In the genomic region with DNA sequence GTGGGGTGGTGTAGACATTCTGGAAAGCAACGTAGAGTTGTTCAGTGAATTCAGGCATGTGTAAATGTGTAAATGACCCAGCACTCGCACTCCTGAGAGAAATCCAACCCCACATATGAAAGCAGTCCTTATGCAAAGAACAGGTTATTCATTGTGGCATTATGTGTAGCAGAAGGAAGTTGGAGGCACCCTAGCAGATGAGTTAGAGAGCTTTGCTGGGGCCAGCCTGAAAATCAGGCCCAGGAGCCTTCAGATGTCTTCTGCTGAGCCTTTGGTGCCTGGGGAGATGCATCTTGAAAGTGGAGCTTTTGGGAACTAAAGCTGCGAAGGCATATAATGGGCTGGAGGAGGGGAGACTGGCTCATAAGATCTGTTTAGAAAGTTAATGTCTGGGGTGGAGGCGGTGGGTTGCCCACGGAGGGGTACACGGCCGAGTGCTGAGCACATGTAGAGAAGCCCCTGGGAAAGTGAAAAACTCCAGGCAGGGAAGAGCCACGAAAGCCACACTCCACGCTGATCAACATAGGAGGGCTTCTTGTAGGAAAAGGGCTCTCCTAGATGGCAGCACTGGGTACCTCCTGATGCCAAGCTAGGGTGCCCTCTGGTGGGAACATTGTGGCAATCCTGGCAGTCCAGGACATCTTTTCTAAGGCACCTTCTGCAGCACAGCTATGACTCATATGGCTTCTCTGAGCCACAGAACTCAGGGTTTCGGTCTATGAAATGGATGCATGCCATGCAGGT, we compare ENCODE assay signal across 8 cellular contexts. TPM values are rescaled to one million over a fixed set of nuclear protein-coding genes. Genes with fewer than 3 reads are reported as not detected.
A peak's percentile ranks its signal among the peaks of the same experiment; 100 is the strongest.
DNase-seq lines count a peak whose midpoint lies in the region; ATAC-seq and TF ChIP-seq lines count a peak whose summit lies in the region.

No MANE protein-coding gene starts in this region.

- intact Hi-C loops in testis (cut with DNase I; ENCODE audit: low total_unique reads): loop anchor here (5.0 kb wide), 1 partner anchor 175 kb away; no protein-coding TSS in a partner anchor

- peak; percentile 86 to 100 for TF ChIP-seq CTCF in GM23338 (conservative IDR thresholded peaks at IDR 0.05; ENCODE audit: low read depth in 2 of 2)
- peak; percentile 98 for TF ChIP-seq CTCF in LNCAP (IDR thresholded peaks at IDR 0.05)
- TF ChIP-seq CTCF in testis (IDR thresholded peaks at IDR 0.05): peak in 2 of 3 experiments; percentile 46 to 57

- H3K4me3 Mint-ChIP-seq in GM23338: no peak overlapping the region

- ATAC-seq in GM23338: peak; percentile 97

- peaks cover 7% of the 10 kb centered on the region; the same call in 2 of the 3 replicates for H3K4me1 Mint-ChIP-seq in GM23338

- no peaks in the 10 kb centered on the region for H3K9me3 ChIP-seq in testis

- no peaks in the 10 kb centered on the region for H3K9me2 ChIP-seq in GM23338 (ENCODE audit: insufficient read depth)

- H3K27ac ChIP-seq in GM23338 (ENCODE audit: low read depth): no peak overlapping the region
- H3K27ac ChIP-seq in testis: no peak overlapping the region

- DNase-seq in Daoy (ENCODE audit: low read depth): peak; percentile 95
- peak; percentile 90 for DNase-seq in GM23338 (ENCODE audit: low spot score)
- peak; percentile 96 for DNase-seq in RKO (ENCODE audit: low spot score)
- peak; percentile 64 for DNase-seq in activated T-helper 1 cell treated with Interleukin-2 at 50 U/mL for 16 hours (ENCODE audit: low read depth)
- DNase-seq in fibroblast of the conjunctiva (ENCODE audit: low read depth): peak; percentile 89
- DNase-seq in non-pigmented ciliary epithelial cell (ENCODE audit: low read depth): peak; percentile 71
- DNase-seq in testis: peak; percentile 83

- H3K36me3 ChIP-seq in GM23338 (ENCODE audit: insufficient read depth) (no peaks in the 10 kb centered on the region), testis (ENCODE audit: low read depth, missing control alignments) (no peaks in the 10 kb centered on the region)

- no peaks in the 10 kb centered on the region for H3K4me1 ChIP-seq in GM23338 (ENCODE audit: insufficient read depth)
- H3K4me1 ChIP-seq in testis: no peaks in the 10 kb centered on the region

- no peaks in the 10 kb centered on the region for H3K36me3 Mint-ChIP-seq in GM23338 (ENCODE audit: low read depth)

- no peaks in the 10 kb centered on the region for H3K79me2 ChIP-seq in GM23338 (replicated peaks; ENCODE audit: insufficient read depth)

- H4K20me1 ChIP-seq in GM23338 (replicated peaks; ENCODE audit: insufficient read depth): no peaks in the 10 kb centered on the region

- no peaks in the 10 kb centered on the region for H3K9me3 Mint-ChIP-seq in GM23338

- no peak for TF ChIP-seq POLR2A in testis (IDR thresholded peaks at IDR 0.05)

- peaks cover 8% of the 10 kb centered on the region for H3K27me3 Mint-ChIP-seq in GM23338 (ENCODE audit: insufficient read depth, low read depth, poor library complexity)

- no peaks in the 10 kb centered on the region for H3F3A ChIP-seq in GM23338 (replicated peaks; ENCODE audit: low read depth)

- H3K4me3 ChIP-seq in GM23338 (no peak overlapping the region), testis (no peak overlapping the region)

- H3K27ac Mint-ChIP-seq in GM23338: no peak overlapping the region

- H3K27me3 ChIP-seq in GM23338 (ENCODE audit: insufficient read depth) (no peaks in the 10 kb centered on the region), testis (no peaks in the 10 kb centered on the region)

- 55 to 62% methylated on average over 10 of the region's 10 CpGs for WGBS in testis, 2 donors

- no peak overlapping the region for H3K4me2 ChIP-seq in GM23338

- H2AFZ ChIP-seq in GM23338: no peak overlapping the region

TF ChIP-seq in GM23338, 12 proteins besides CTCF, POLR2A, EP300 and RAD21:
- TF ChIP-seq NANOG (IDR thresholded peaks at IDR 0.05; ENCODE audit: borderline replicate concordance) (no peak), ZNF331 (CRISPR knock-in tag; IDR thresholded peaks at IDR 0.05; ENCODE audit: low read depth) (no peak), CREB1 (CRISPR knock-in tag; IDR thresholded peaks at IDR 0.05; ENCODE audit: low read depth) (no peak), ZNF114 (CRISPR knock-in tag; IDR thresholded peaks at IDR 0.05) (no peak), POLR2AphosphoS5 (IDR thresholded peaks at IDR 0.05; ENCODE audit: low read depth) (no peak)

RNA-seq across cellular contexts. Expression of a gene that starts 6.1 kb away (rescaled TPM):
- total RNA-seq in Daoy (2014; rRNA removed; shearing (Covaris generic)): not detected in 2 replicates
- not detected in 2 replicates for total RNA-seq in GM23338 (2014; rRNA removed; shearing (Covaris generic))
- not detected in 2 replicates for polyA plus RNA-seq in GM23338 (2016; fragmentation: Nextera tagmentation; extraction: Ambion mirVana)
- 1 to 10 TPM in 1 of 2 donors, under 1 TPM in 1; 0.39 to 1.2 TPM for total RNA-seq in testis
- 0.44 TPM for polyA plus RNA-seq in testis (ENCODE audit: insufficient read depth, low read depth, low replicate concordance)

RNA-seq across cellular contexts. Expression of a gene that starts 35.9 kb away (rescaled TPM):
- total RNA-seq in Daoy (2014; rRNA removed; shearing (Covaris generic)): 0.74 and 1.0 TPM in 2 replicates
- total RNA-seq in GM23338 (2014; rRNA removed; shearing (Covaris generic)): not detected in 2 replicates
- polyA plus RNA-seq in GM23338 (2016; fragmentation: Nextera tagmentation; extraction: Ambion mirVana) (not detected in 2 replicates), testis (ENCODE audit: insufficient read depth, low read depth, low replicate concordance) (not detected)
- under 1 TPM in 1 of 2 donors, not detected in 1; 0.74 TPM for total RNA-seq in testis

RNA-seq across cellular contexts. Expression of a gene that starts 40.0 kb away (rescaled TPM):
- 0.80 TPM in 1 of 2 replicates, not detected in the other for total RNA-seq in Daoy (2014; rRNA removed; shearing (Covaris generic))
- not detected in 2 replicates for total RNA-seq in GM23338 (2014; rRNA removed; shearing (Covaris generic))
- not detected in 2 replicates for polyA plus RNA-seq in GM23338 (2016; fragmentation: Nextera tagmentation; extraction: Ambion mirVana)
- total RNA-seq in testis: under 1 TPM; 0.71 to 0.74 TPM
- 1.5 TPM for polyA plus RNA-seq in testis (ENCODE audit: insufficient read depth, low read depth, low replicate concordance)

RNA-seq across cellular contexts. Expression of a gene that starts 52.8 kb away (rescaled TPM):
- 0.40 and 0.65 TPM in 2 replicates for total RNA-seq in Daoy (2014; rRNA removed; shearing (Covaris generic))
- not detected in 2 replicates for total RNA-seq in GM23338 (2014; rRNA removed; shearing (Covaris generic))
- polyA plus RNA-seq in GM23338 (2016; fragmentation: Nextera tagmentation; extraction: Ambion mirVana) (0.16 and 0.30 TPM in 2 replicates), testis (ENCODE audit: insufficient read depth, low read depth, low replicate concordance) (4.0 TPM)
- 1 to 10 TPM; 2.3 to 3.2 TPM for total RNA-seq in testis

RNA-seq across cellular contexts. Expression of a gene that starts 58.2 kb away (rescaled TPM):
- not detected in 2 replicates for total RNA-seq in Daoy (2014; rRNA removed; shearing (Covaris generic))
- not detected in 2 replicates for total RNA-seq in GM23338 (2014; rRNA removed; shearing (Covaris generic))
- not detected in 2 replicates for polyA plus RNA-seq in GM23338 (2016; fragmentation: Nextera tagmentation; extraction: Ambion mirVana)
- total RNA-seq in testis: under 1 TPM in 1 of 2 donors, not detected in 1; 0.43 TPM
- polyA plus RNA-seq in testis (ENCODE audit: insufficient read depth, low read depth, low replicate concordance): not detected
